ENCODE assay signal across 8 cellular contexts in the genomic region with DNA sequence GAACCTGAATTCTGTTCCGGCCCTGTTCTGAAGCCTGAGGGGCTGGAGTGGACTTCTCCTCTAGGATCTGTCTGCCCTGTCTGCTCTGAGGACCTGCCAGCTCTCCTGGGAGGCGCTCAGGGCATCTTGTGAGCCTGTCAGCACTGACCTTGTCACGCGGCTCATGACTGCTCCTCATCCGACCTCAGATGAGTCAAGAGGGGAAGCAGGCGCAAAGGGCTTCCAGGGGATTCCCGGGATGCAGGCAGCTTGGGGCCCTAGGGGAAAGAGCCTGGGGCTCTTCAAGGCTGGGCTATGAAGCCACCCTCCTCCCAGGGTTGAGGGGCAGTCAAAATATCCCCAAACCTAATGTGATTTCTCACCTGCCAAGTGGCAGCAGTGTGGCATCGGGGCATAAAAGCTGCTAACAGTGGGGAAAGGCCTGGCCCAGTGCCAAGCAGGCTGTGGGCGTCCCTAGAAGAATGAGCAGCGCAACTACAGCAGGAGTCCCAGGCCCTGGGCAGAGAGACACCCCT.
DNase-seq lines count a peak whose midpoint lies in the region; ATAC-seq lines count a peak whose summit lies in the region.

No MANE protein-coding gene starts in this region.

- ATAC-seq in HG03139 (IDR thresholded peaks at IDR 0.05; ENCODE audit: unreplicated experiment) (peak; percentile 43), GM19467 (IDR thresholded peaks at IDR 0.05; ENCODE audit: unreplicated experiment) (no peak)

- no peaks in the 10 kb centered on the region for H3K9me3 ChIP-seq in adipocyte (ENCODE audit: control insufficient read depth, low read length)

- H3K4me3 ChIP-seq in adipocyte (ENCODE audit: low read length) = peak overlapping the region; percentile 42

- no peaks in the 10 kb centered on the region for H3K27me3 ChIP-seq in adipocyte (replicated peaks; ENCODE audit: control insufficient read depth, insufficient read depth, low read length)

- H3K4me1 ChIP-seq in adipocyte (ENCODE audit: control insufficient read depth, insufficient read depth, low read length) = peaks cover 52% of the 10 kb centered on the region

- peak overlapping the region; percentile 84 for H3K9ac ChIP-seq in adipocyte (ENCODE audit: low read length)

- no peaks in the 10 kb centered on the region for H3K36me3 ChIP-seq in adipocyte (ENCODE audit: control insufficient read depth, insufficient read depth, low read length, severe bottlenecking)

- DNase-seq in NCI-H510A treated with DMSO at 0.1 percent for 48 hours (lab: John Stamatoyannopoulos, UW) (peak; percentile 6), NCI-H510A (lab: John Stamatoyannopoulos, UW) (no peak), SW 1271 (lab: John Stamatoyannopoulos, UW) (peak; percentile 71 to 73), adipocyte (ENCODE audit: low read depth) (peak; percentile 78), hepatic stellate cell (ENCODE audit: low spot score) (peak; percentile 89)
- peak; percentile 46 to 64 for DNase-seq in stimulated activated CD4-positive, alpha-beta T cell treated with anti-CD3 and anti-CD28 coated beads, Interleukin-1b, Interleukin-23, amount 100 ng/mL, for 1 hour (ENCODE audit: low read depth in 2 of 2)
